Comparison of ENCODE assay signal across 1 cellular context in the genomic region with DNA sequence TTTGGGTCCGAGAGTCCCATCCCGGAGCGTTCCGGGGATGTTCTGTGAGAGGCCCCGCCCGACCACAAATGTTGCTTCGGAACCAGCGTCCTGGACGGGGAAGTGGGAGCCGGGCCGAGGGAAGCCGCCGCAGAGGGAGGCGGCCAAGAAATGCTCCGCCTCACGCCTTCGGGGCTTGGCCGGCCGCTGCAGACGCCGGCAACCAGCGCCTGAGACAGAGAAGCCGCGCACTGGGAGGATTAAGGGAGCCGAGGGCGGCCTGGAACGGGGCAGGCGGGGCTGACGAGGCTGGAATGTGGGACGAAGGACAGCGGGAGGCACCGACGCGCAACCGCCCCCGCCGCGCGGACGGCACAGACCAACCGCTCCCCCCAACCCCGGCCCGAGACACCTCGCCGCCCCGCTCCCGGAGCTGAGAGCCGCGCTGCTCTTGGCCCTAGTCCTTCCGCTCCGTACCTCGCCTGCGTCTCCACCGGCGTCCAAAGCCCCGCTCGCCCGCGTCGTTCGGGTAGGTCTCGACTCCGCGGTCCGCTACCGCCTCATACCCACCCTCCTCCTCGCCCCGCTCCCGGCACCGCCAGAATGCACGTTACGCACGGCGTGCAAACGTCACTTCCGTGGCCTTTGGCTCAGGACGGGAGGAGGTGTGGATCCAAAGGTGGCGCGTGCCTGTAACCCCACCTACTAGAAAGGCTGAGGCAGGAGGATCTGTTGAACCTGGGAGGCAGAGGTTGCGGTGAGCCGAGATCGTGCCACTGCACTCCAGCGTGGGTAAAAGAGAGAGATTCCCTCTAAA.
TF ChIP-seq lines count a peak whose summit lies in the region.

No MANE protein-coding gene starts in this region.

TF ChIP-seq in K562, 482 proteins besides CTCF, POLR2A, EP300 and RAD21 (continued from another document and continues in another):
- TF ChIP-seq, protein P1, sequence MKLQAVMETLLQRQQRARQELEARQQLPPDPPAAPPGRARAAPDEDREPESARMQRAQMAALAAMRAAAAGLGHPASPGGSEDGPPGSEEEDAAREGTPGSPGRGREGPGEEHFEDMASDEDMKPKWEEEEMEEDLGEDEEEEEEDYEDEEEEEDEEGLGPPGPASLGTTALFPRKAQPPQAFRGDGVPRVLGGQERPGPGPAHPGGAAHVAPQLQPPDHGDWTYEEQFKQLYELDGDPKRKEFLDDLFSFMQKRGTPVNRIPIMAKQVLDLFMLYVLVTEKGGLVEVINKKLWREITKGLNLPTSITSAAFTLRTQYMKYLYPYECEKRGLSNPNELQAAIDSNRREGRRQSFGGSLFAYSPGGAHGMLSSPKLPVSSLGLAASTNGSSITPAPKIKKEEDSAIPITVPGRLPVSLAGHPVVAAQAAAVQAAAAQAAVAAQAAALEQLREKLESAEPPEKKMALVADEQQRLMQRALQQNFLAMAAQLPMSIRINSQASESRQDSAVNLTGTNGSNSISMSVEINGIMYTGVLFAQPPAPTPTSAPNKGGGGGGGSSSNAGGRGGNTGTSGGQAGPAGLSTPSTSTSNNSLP (IDR thresholded peaks at IDR 0.05; ENCODE audit: borderline replicate concordance, low read depth, low read length) = no peak
- TF ChIP-seq MAFF (IDR thresholded peaks at IDR 0.05; ENCODE audit: low read length) (no peak), MLLT1 (IDR thresholded peaks at IDR 0.05) (peak; percentile 35 to 70; a peak in 2 of 4 replicates), SNRNP70 (optimal IDR thresholded peaks at IDR 0.05; ENCODE audit: low read depth, low read length) (no peak), GABPB1 (CRISPR knock-in tag; IDR thresholded peaks at IDR 0.05) (peak; percentile 95), ZFP36 (IDR thresholded peaks at IDR 0.05; ENCODE audit: low read depth, low read length, partially characterized antibody) (no peak), BCL6 (CRISPR knock-in tag; IDR thresholded peaks at IDR 0.05) (no peak), ZNF584 (CRISPR knock-in tag; IDR thresholded peaks at IDR 0.05; ENCODE audit: low read depth) (no peak), ZNF518B (CRISPR knock-in tag; IDR thresholded peaks at IDR 0.05) (no peak), ZFP30 (CRISPR knock-in tag; IDR thresholded peaks at IDR 0.05; ENCODE audit: borderline replicate concordance) (no peak), SAFB2 (IDR thresholded peaks at IDR 0.05; ENCODE audit: borderline replicate concordance, low read depth, low read length, severe bottlenecking) (no peak), FOXM1 (IDR thresholded peaks at IDR 0.05; ENCODE audit: low read depth) (no peak), FOXM1 (CRISPR knock-in tag; IDR thresholded peaks at IDR 0.05; ENCODE audit: low read depth) (peak; percentile 59; the same call in 1 of the 2 replicates), TAL1 (IDR thresholded peaks at IDR 0.05) (no peak), SMAD2 (IDR thresholded peaks at IDR 0.05; ENCODE audit: low read depth, low read length) (no peak), THAP7 (CRISPR knock-in tag; IDR thresholded peaks at IDR 0.05) (no peak), GATA2 (CRISPR knock-in tag; IDR thresholded peaks at IDR 0.05) (peak; percentile 84), SMARCA4 (IDR thresholded peaks at IDR 0.05) (peak; percentile 81)
- TF ChIP-seq, protein P2, sequence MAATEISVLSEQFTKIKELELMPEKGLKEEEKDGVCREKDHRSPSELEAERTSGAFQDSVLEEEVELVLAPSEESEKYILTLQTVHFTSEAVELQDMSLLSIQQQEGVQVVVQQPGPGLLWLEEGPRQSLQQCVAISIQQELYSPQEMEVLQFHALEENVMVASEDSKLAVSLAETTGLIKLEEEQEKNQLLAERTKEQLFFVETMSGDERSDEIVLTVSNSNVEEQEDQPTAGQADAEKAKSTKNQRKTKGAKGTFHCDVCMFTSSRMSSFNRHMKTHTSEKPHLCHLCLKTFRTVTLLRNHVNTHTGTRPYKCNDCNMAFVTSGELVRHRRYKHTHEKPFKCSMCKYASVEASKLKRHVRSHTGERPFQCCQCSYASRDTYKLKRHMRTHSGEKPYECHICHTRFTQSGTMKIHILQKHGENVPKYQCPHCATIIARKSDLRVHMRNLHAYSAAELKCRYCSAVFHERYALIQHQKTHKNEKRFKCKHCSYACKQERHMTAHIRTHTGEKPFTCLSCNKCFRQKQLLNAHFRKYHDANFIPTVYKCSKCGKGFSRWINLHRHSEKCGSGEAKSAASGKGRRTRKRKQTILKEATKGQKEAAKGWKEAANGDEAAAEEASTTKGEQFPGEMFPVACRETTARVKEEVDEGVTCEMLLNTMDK (IDR thresholded peaks at IDR 0.05; ENCODE audit: borderline replicate concordance, insufficient read depth, low read depth, low read length, poor library complexity, severe bottlenecking) = no peak
- TF ChIP-seq, protein P3, sequence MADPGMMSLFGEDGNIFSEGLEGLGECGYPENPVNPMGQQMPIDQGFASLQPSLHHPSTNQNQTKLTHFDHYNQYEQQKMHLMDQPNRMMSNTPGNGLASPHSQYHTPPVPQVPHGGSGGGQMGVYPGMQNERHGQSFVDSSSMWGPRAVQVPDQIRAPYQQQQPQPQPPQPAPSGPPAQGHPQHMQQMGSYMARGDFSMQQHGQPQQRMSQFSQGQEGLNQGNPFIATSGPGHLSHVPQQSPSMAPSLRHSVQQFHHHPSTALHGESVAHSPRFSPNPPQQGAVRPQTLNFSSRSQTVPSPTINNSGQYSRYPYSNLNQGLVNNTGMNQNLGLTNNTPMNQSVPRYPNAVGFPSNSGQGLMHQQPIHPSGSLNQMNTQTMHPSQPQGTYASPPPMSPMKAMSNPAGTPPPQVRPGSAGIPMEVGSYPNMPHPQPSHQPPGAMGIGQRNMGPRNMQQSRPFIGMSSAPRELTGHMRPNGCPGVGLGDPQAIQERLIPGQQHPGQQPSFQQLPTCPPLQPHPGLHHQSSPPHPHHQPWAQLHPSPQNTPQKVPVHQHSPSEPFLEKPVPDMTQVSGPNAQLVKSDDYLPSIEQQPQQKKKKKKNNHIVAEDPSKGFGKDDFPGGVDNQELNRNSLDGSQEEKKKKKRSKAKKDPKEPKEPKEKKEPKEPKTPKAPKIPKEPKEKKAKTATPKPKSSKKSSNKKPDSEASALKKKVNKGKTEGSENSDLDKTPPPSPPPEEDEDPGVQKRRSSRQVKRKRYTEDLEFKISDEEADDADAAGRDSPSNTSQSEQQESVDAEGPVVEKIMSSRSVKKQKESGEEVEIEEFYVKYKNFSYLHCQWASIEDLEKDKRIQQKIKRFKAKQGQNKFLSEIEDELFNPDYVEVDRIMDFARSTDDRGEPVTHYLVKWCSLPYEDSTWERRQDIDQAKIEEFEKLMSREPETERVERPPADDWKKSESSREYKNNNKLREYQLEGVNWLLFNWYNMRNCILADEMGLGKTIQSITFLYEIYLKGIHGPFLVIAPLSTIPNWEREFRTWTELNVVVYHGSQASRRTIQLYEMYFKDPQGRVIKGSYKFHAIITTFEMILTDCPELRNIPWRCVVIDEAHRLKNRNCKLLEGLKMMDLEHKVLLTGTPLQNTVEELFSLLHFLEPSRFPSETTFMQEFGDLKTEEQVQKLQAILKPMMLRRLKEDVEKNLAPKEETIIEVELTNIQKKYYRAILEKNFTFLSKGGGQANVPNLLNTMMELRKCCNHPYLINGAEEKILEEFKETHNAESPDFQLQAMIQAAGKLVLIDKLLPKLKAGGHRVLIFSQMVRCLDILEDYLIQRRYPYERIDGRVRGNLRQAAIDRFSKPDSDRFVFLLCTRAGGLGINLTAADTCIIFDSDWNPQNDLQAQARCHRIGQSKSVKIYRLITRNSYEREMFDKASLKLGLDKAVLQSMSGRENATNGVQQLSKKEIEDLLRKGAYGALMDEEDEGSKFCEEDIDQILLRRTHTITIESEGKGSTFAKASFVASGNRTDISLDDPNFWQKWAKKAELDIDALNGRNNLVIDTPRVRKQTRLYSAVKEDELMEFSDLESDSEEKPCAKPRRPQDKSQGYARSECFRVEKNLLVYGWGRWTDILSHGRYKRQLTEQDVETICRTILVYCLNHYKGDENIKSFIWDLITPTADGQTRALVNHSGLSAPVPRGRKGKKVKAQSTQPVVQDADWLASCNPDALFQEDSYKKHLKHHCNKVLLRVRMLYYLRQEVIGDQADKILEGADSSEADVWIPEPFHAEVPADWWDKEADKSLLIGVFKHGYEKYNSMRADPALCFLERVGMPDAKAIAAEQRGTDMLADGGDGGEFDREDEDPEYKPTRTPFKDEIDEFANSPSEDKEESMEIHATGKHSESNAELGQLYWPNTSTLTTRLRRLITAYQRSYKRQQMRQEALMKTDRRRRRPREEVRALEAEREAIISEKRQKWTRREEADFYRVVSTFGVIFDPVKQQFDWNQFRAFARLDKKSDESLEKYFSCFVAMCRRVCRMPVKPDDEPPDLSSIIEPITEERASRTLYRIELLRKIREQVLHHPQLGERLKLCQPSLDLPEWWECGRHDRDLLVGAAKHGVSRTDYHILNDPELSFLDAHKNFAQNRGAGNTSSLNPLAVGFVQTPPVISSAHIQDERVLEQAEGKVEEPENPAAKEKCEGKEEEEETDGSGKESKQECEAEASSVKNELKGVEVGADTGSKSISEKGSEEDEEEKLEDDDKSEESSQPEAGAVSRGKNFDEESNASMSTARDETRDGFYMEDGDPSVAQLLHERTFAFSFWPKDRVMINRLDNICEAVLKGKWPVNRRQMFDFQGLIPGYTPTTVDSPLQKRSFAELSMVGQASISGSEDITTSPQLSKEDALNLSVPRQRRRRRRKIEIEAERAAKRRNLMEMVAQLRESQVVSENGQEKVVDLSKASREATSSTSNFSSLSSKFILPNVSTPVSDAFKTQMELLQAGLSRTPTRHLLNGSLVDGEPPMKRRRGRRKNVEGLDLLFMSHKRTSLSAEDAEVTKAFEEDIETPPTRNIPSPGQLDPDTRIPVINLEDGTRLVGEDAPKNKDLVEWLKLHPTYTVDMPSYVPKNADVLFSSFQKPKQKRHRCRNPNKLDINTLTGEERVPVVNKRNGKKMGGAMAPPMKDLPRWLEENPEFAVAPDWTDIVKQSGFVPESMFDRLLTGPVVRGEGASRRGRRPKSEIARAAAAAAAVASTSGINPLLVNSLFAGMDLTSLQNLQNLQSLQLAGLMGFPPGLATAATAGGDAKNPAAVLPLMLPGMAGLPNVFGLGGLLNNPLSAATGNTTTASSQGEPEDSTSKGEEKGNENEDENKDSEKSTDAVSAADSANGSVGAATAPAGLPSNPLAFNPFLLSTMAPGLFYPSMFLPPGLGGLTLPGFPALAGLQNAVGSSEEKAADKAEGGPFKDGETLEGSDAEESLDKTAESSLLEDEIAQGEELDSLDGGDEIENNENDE (IDR thresholded peaks at IDR 0.05; ENCODE audit: low read depth, low read length) = no peak
- TF ChIP-seq, protein P4, sequence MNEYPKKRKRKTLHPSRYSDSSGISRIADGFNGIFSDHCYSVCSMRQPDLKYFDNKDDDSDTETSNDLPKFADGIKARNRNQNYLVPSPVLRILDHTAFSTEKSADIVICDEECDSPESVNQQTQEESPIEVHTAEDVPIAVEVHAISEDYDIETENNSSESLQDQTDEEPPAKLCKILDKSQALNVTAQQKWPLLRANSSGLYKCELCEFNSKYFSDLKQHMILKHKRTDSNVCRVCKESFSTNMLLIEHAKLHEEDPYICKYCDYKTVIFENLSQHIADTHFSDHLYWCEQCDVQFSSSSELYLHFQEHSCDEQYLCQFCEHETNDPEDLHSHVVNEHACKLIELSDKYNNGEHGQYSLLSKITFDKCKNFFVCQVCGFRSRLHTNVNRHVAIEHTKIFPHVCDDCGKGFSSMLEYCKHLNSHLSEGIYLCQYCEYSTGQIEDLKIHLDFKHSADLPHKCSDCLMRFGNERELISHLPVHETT (CRISPR knock-in tag; conservative IDR thresholded peaks at IDR 0.05 in 1 of 2, IDR thresholded peaks at IDR 0.05 in 1 of 2) = peak in 1 of 2 experiments; percentile 87; a peak in 2 of 4 replicates
